ENCODE assay signal across 26 cellular contexts in genomic region chr12:84811291-84811690, GRCh38.
"Had no signal": no experiment of that assay in that cellular context is flagged by ENCODE, and none has a peak within 500 bp of the region (broad histone marks: within the 10 kb centered on the region; RNA-seq: fewer than 3 reads in every experiment).

No MANE protein-coding gene starts in this region.

- H3K27ac Mint-ChIP-seq: effector memory CD8-positive, alpha-beta T cell; memory B cell; natural killer cell; stimulated activated memory B cell treated with anti-CD40 and anti-IgM and Interleukin-4, amounts not matched to agents 10 μg/mL and 1 μg/mL and 100 μg/mL, for 72 hours; type B pancreatic cell had no signal

- H3K27ac ChIP-seq: esophagus squamous epithelium, gastrocnemius medialis, ovary, psoas muscle, skin epidermis, spleen, testis, tibial artery had no signal

- H3K27me3 ChIP-seq: esophagus squamous epithelium, gastrocnemius medialis, ovary, spleen, testis, tibial artery had no signal

- H3K9me3 ChIP-seq: esophagus squamous epithelium, gastrocnemius medialis, ovary, psoas muscle, spleen, testis, tibial artery had no signal

- H3K4me1 ChIP-seq: esophagus squamous epithelium, gastrocnemius medialis, psoas muscle, spleen, testis, tibial artery had no signal

- DNase-seq: cortex of kidney; effector memory CD8-positive, alpha-beta T cell; erythroblast; esophagus squamous epithelium; gastrocnemius medialis; head of caudate nucleus; kidney; natural killer cell; occipital lobe; ovary; posterior cingulate gyrus; psoas muscle; right cardiac atrium; spleen; stimulated activated CD4-positive, alpha-beta T cell treated with anti-CD3 and anti-CD28 coated beads, Interleukin-4, amount 100 ng/mL, for 4 hours; stimulated activated naive CD8-positive, alpha-beta T cell treated with anti-CD3 and anti-CD28 coated beads, Interleukin-15, Interleukin-2, amounts not matched to agents 100 U/mL and 50 U/mL, for 24 hours; substantia nigra; testis; tibial artery had no signal

- FAIRE-seq: endometrium, kidney had no signal

- H3K36me3 ChIP-seq: esophagus squamous epithelium, gastrocnemius medialis, ovary, spleen, tibial artery had no signal

- H3K4me1 Mint-ChIP-seq: memory B cell; natural killer cell; stimulated activated memory B cell treated with anti-CD40 and anti-IgM and Interleukin-4, amounts not matched to agents 10 μg/mL and 1 μg/mL and 100 μg/mL, for 72 hours had no signal

- H3K27me3 Mint-ChIP-seq: effector memory CD8-positive, alpha-beta T cell; memory B cell; stimulated activated memory B cell treated with anti-CD40 and anti-IgM and Interleukin-4, amounts not matched to agents 10 μg/mL and 1 μg/mL and 100 μg/mL, for 72 hours; type B pancreatic cell had no signal

- H3K4me3 ChIP-seq: esophagus squamous epithelium, gastrocnemius medialis, lung, ovary, psoas muscle, skin epidermis, spleen, testis, tibial artery had no signal

- H3K4me3 Mint-ChIP-seq: effector memory CD8-positive, alpha-beta T cell; memory B cell; natural killer cell; stimulated activated memory B cell treated with anti-CD40 and anti-IgM and Interleukin-4, amounts not matched to agents 10 μg/mL and 1 μg/mL and 100 μg/mL, for 72 hours; type B pancreatic cell had no signal

- H3K9me3 Mint-ChIP-seq: memory B cell; stimulated activated memory B cell treated with anti-CD40 and anti-IgM and Interleukin-4, amounts not matched to agents 10 μg/mL and 1 μg/mL and 100 μg/mL, for 72 hours; type B pancreatic cell had no signal

- ATAC-seq: effector memory CD8-positive, alpha-beta T cell; gastrocnemius medialis; left lobe of liver; natural killer cell; psoas muscle; right cardiac atrium; stimulated activated memory B cell treated with anti-CD40 and anti-IgM and Interleukin-4, amounts not matched to agents 10 μg/mL and 1 μg/mL and 100 μg/mL, for 72 hours; stimulated activated naive CD8-positive, alpha-beta T cell treated with anti-CD3 and anti-CD28 coated beads, Interleukin-15, Interleukin-2, amounts not matched to agents 100 U/mL and 50 U/mL, for 24 hours had no signal

- H3K36me3 Mint-ChIP-seq: memory B cell; natural killer cell; stimulated activated memory B cell treated with anti-CD40 and anti-IgM and Interleukin-4, amounts not matched to agents 10 μg/mL and 1 μg/mL and 100 μg/mL, for 72 hours; type B pancreatic cell had no signal
